ENCODE assay signal across 1 cellular context in the genomic region with DNA sequence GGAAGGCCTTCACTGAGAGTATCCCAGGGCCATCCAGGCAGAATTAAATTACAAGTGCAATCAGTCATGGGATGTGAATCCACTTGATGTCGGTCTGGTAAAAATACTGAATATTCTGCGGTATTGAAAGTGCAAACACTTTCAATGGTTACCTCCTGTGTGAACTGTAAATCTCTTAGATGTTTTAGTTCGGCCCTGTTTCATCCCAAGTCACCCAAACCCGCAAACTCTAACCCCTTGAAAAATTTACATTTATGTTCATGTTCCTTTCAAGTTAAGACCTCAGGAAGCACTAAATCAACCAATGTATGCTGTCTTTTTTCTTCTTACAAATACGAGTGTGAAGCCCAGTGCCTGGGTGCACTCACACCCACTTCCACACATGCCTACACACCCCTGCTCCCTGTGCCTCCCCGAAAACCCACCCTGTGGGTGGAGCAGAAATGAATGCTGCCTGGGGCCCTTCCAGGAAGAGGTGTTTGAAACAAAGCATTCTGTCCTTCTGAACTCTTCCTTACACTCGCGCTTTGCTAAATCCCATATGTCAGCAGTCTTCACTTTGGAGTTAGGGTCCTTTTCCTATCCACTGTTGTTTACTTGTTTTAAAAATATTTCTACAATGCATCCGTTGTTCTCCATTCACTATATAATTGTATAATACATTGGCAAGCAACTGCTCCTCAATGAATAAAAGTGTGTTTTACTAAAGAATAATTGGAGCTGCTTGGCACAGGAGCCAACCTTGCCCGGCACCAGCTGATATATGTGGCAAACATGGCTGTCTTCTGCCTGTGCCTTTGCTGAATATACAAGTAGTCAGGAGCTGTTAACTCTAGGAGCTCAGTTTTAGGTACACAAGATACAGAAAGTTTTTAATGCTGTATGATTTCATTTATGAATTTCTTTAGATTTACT.
TF ChIP-seq lines count a peak whose summit lies in the region.

No MANE protein-coding gene starts in this region.

TF ChIP-seq in GM12878, 131 proteins besides CTCF, POLR2A, EP300 and RAD21:
- TF ChIP-seq STAT3 (IDR thresholded peaks at IDR 0.05; ENCODE audit: low read depth, low read length) (no peak), PAX8 (IDR thresholded peaks at IDR 0.05) (no peak), SREBF2 (IDR thresholded peaks at IDR 0.05; ENCODE audit: low read length) (no peak), SRF (IDR thresholded peaks at IDR 0.05; ENCODE audit: low read depth in 2 of 2, low read length in 2 of 2) (no peak), KAT2A (conservative IDR thresholded peaks at IDR 0.05; ENCODE audit: control insufficient read depth, low read depth, low read length) (no peak), HDGF (IDR thresholded peaks at IDR 0.05) (no peak), POLR2AphosphoS2 (IDR thresholded peaks at IDR 0.05; ENCODE audit: low read depth, low read length) (no peak), CREM (IDR thresholded peaks at IDR 0.05; ENCODE audit: low read depth) (no peak), KLF5 (IDR thresholded peaks at IDR 0.05; ENCODE audit: partially characterized antibody) (no peak), HDAC6 (IDR thresholded peaks at IDR 0.05; ENCODE audit: unreplicated experiment) (no peak), EGR1 (IDR thresholded peaks at IDR 0.05; ENCODE audit: borderline replicate concordance in 1 of 2, low read depth in 2 of 2, low read length in 2 of 2) (no peak), TCF12 (IDR thresholded peaks at IDR 0.05; ENCODE audit: low read depth, low read length) (no peak), NR2C1 (IDR thresholded peaks at IDR 0.05) (no peak), SMAD1 (IDR thresholded peaks at IDR 0.05; ENCODE audit: low read depth, partially characterized antibody) (no peak), TBL1XR1 (IDR thresholded peaks at IDR 0.05; ENCODE audit: low read depth, low read length) (no peak), IRF4 (IDR thresholded peaks at IDR 0.05; ENCODE audit: low read depth, low read length) (no peak), PAX5 (IDR thresholded peaks at IDR 0.05; ENCODE audit: borderline replicate concordance, low read depth, low read length) (no peak)
- TF ChIP-seq, protein P1, sequence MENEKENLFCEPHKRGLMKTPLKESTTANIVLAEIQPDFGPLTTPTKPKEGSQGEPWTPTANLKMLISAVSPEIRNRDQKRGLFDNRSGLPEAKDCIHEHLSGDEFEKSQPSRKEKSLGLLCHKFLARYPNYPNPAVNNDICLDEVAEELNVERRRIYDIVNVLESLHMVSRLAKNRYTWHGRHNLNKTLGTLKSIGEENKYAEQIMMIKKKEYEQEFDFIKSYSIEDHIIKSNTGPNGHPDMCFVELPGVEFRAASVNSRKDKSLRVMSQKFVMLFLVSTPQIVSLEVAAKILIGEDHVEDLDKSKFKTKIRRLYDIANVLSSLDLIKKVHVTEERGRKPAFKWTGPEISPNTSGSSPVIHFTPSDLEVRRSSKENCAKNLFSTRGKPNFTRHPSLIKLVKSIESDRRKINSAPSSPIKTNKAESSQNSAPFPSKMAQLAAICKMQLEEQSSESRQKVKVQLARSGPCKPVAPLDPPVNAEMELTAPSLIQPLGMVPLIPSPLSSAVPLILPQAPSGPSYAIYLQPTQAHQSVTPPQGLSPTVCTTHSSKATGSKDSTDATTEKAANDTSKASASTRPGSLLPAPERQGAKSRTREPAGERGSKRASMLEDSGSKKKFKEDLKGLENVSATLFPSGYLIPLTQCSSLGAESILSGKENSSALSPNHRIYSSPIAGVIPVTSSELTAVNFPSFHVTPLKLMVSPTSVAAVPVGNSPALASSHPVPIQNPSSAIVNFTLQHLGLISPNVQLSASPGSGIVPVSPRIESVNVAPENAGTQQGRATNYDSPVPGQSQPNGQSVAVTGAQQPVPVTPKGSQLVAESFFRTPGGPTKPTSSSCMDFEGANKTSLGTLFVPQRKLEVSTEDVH (IDR thresholded peaks at IDR 0.05; ENCODE audit: low read depth, partially characterized antibody) = no peak
- TF ChIP-seq, protein P2, sequence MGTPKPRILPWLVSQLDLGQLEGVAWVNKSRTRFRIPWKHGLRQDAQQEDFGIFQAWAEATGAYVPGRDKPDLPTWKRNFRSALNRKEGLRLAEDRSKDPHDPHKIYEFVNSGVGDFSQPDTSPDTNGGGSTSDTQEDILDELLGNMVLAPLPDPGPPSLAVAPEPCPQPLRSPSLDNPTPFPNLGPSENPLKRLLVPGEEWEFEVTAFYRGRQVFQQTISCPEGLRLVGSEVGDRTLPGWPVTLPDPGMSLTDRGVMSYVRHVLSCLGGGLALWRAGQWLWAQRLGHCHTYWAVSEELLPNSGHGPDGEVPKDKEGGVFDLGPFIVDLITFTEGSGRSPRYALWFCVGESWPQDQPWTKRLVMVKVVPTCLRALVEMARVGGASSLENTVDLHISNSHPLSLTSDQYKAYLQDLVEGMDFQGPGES (IDR thresholded peaks at IDR 0.05) = no peak
- TF ChIP-seq, protein P3, sequence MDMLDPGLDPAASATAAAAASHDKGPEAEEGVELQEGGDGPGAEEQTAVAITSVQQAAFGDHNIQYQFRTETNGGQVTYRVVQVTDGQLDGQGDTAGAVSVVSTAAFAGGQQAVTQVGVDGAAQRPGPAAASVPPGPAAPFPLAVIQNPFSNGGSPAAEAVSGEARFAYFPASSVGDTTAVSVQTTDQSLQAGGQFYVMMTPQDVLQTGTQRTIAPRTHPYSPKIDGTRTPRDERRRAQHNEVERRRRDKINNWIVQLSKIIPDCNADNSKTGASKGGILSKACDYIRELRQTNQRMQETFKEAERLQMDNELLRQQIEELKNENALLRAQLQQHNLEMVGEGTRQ (IDR thresholded peaks at IDR 0.05; ENCODE audit: borderline replicate concordance, low read depth, low read length) = no peak
TF ChIP-seq in GM12878: peak in this region for 0.
